ENCODE assay signal across 8 cellular contexts in the genomic region with DNA sequence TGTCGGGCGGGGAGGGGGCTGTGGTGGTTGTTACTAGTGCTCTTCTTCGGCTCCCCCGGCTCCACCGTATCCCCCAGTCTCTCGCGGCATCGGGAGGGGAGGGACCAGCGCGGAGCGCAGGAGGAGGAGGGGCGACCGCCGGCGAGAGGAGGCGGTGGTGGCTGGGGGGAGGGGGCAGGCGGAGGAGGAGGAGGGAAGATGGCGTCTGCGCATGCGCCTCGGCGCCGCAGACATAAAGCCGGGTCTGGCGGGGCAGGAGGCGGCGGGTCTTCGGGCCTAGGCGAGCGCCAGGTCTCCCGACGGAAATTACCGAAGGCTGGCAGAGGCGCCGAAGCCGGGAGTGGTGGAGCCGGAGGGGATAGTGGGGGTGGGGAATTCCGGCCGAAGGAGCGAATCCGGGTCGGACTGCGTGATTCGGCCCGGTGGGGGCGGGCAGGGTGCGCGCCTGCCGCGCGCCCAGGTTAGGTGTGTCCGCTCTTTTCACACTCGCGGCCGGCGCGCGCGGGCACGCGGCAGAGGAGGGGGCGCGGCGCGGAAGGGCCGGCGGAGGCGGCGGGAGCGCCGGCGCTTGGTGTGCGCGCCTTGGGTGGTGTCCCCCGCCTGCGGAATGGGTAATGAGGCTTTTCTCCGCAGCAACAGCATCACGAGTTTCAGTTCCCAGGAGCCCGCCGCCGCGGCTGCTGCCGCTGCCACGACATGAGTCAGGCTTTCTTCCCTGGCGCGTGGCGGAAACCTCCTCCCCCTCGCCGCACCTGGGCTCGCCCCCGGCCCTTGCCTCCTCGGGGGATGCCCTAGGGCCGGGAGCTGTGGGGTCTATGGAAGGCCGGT. TPM values are rescaled to one million over a fixed set of nuclear protein-coding genes. Genes with fewer than 3 reads are reported as not detected.
DNase-seq lines count a peak whose midpoint lies in the region; TF ChIP-seq lines count a peak whose summit lies in the region.

No MANE protein-coding gene starts in this region.

- DNase-seq in GF-D8 (lab: John Stamatoyannopoulos, UW) (peak; percentile 95), HEK293T (ENCODE audit: extremely low spot score) (peak; percentile 94), MV-4-11 (lab: John Stamatoyannopoulos, UW) (peak; percentile 84), SJSA1 (ENCODE audit: low read depth in 1 of 2, low spot score in 2 of 2) (peak; percentile 87 to 96), germinal center (ENCODE audit: low spot score) (peak; percentile 92), non-pigmented ciliary epithelial cell (ENCODE audit: low read depth) (peak; percentile 71), superior temporal gyrus (ENCODE audit: extremely low spot score) (peak; percentile 87)
- DNase-seq in activated naive CD4-positive, alpha-beta T cell treated with anti-CD3 and anti-CD28 coated beads, Interleukin-2, amount 10 ng/mL, durations not matched to agents 7 days and 5 days = peak; percentile 96

- no peaks in the 10 kb centered on the region for H3K27me3 ChIP-seq in SJSA1 (replicated peaks)

- POLR2A ChIA-PET in HEK293T (lab: Yijun Ruan, JAX) = interaction anchor here (0.6 kb wide), 1 partner anchor 47 kb away, joined by 3 read pairs; no protein-coding TSS in a partner anchor

- CTCF ChIA-PET in HEK293T (lab: Yijun Ruan, JAX) = no interaction called here
- CTCF ChIA-PET in activated naive CD4-positive, alpha-beta T cell treated with anti-CD3 and anti-CD28 coated beads, Interleukin-2, amount 10 ng/mL, durations not matched to agents 7 days and 5 days (lab: Charles Lee) = interaction anchor here (2.1 kb wide), 1 partner anchor 93 kb away, joined by 7 read pairs; no protein-coding TSS in a partner anchor

- no peaks in the 10 kb centered on the region for H3K9me3 Mint-ChIP-seq in activated naive CD4-positive, alpha-beta T cell treated with anti-CD3 and anti-CD28 coated beads, Interleukin-2, amount 10 ng/mL, durations not matched to agents 7 days and 5 days

- peak overlapping the region; percentile 92 for H3K27ac Mint-ChIP-seq in activated naive CD4-positive, alpha-beta T cell treated with anti-CD3 and anti-CD28 coated beads, Interleukin-2, amount 10 ng/mL, durations not matched to agents 7 days and 5 days

- H3K4me1 Mint-ChIP-seq in activated naive CD4-positive, alpha-beta T cell treated with anti-CD3 and anti-CD28 coated beads, Interleukin-2, amount 10 ng/mL, durations not matched to agents 7 days and 5 days = peaks cover 35% of the 10 kb centered on the region

- H3K36me3 Mint-ChIP-seq in activated naive CD4-positive, alpha-beta T cell treated with anti-CD3 and anti-CD28 coated beads, Interleukin-2, amount 10 ng/mL, durations not matched to agents 7 days and 5 days = peaks cover 6% of the 10 kb centered on the region

- H3K4me1 ChIP-seq in SJSA1 (replicated peaks) = peaks cover 36% of the 10 kb centered on the region

- H3K4me3 ChIP-seq in SJSA1 = peak overlapping the region; percentile 93

- peaks cover 32% of the 10 kb centered on the region for H3K36me3 ChIP-seq in SJSA1

- peaks cover 21% of the 10 kb centered on the region for H3K27me3 Mint-ChIP-seq in activated naive CD4-positive, alpha-beta T cell treated with anti-CD3 and anti-CD28 coated beads, Interleukin-2, amount 10 ng/mL, durations not matched to agents 7 days and 5 days

- no peaks in the 10 kb centered on the region for H3K9me3 ChIP-seq in SJSA1 (replicated peaks)

- H3K4me3 Mint-ChIP-seq in activated naive CD4-positive, alpha-beta T cell treated with anti-CD3 and anti-CD28 coated beads, Interleukin-2, amount 10 ng/mL, durations not matched to agents 7 days and 5 days = peak overlapping the region; percentile 95

- peak overlapping the region; percentile 94 for H3K27ac ChIP-seq in SJSA1

TF ChIP-seq in HEK293T, 16 proteins besides CTCF, POLR2A, EP300 and RAD21:
- TF ChIP-seq FOXM1 (IDR thresholded peaks at IDR 0.05; ENCODE audit: borderline replicate concordance) (no peak), CTBP1 (IDR thresholded peaks at IDR 0.05; ENCODE audit: borderline replicate concordance) (0 out of 2 replicates have a peak, but pooled peaks have one; percentile 14)

RNA-seq across cellular contexts. Expression of a gene that starts 1.3 kb away (rescaled TPM):
- total RNA-seq in SJSA1 (2014; rRNA removed; shearing (Covaris generic)) = 46.2 and 54.9 TPM in 2 replicates

Comparison
In these comparisons a context has a peak if more than half of its experiments do, and no peak if none do; other contexts are left out.
1. Peak in every context shown above with its lines: DNase-seq, H3K4me3 ChIP-seq and H3K27ac ChIP-seq.